1 cellular context compared by ENCODE assay signal in genomic region chr6:52152070-52152423, GRCh38.
TF ChIP-seq lines count a peak whose summit lies in the region.

No MANE protein-coding gene starts in this region.

TF ChIP-seq in K562, 482 proteins besides CTCF, POLR2A, EP300 and RAD21 (continued from another document):
- TF ChIP-seq ZNF512 (tag; IDR thresholded peaks at IDR 0.05) = 0 out of 2 replicates have a peak, but pooled peaks have one; percentile 28
